ENCODE assay signal across 17 cellular contexts in the genomic region with DNA sequence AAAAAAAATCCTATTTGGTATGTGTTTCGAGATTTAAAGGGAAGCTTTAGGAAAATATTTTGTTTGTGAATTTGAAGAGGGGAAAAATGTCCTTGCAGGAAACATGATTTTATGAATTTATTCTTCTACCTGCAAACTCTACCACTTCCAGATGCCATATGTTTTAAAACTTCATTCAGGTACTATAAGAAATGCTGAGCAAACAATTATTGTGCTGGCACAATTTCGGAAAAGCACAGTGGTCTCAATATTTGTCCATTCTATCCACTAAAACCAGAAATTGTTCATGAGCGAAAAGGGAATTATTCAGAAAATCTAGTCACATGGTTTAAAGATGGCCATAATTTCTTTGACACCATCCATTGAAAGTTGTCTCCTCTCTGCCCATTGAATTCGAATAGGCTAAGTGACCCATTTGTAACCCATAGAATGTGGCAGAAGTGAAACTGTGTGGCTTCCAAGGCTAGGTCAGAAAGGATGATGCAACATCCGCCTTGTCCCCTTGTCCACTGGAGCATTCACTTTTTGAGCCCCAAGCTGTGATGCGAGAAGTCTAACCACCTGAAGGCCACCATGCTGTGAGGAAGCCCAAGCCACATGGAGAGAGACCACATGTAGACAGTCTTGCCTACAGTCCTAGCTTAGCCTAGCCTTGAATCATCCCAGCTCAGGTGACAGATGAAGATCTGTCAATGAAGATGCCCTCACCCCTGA.
DNase-seq lines count a peak whose midpoint lies in the region; ATAC-seq, FAIRE-seq and TF ChIP-seq lines count a peak whose summit lies in the region.
"Had no signal": no experiment of that assay in that cellular context is flagged by ENCODE, and none has a peak within 500 bp of the region (broad histone marks: within the 10 kb centered on the region; RNA-seq: fewer than 3 reads in every experiment).

No MANE protein-coding gene starts in this region.

- no peak overlapping the region for H3K27ac Mint-ChIP-seq in memory B cell
- H3K27ac Mint-ChIP-seq: activated T-cell treated with anti-CD3 and anti-CD28 coated beads, Interleukin-2, amount 50 U/mL, for 72 hours; CD4-positive, CD25-positive, alpha-beta regulatory T cell had no signal

- no peak for DNase-seq in GM12891 (ENCODE audit: insufficient read length, low spot score)
- peak; percentile 35 to 67 for DNase-seq in NOMO-1 (lab: John Stamatoyannopoulos, UW; ENCODE audit: unreplicated experiment in 2 of 2)
- no peak for DNase-seq in memory B cell (ENCODE audit: low spot score in 2 of 2)
- no peak for DNase-seq in DMS53 treated with DMSO at 0.1 percent for 48 hours (lab: John Stamatoyannopoulos, UW; ENCODE audit: unreplicated experiment)
- no peak for DNase-seq in stimulated activated CD4-positive, alpha-beta T cell treated with anti-CD3 and anti-CD28 coated beads, Interleukin-2, amount 100 ng/mL, for 24 hours
- no peak for DNase-seq in NCI-H1436 (lab: John Stamatoyannopoulos, UW)
- DNase-seq: activated naive CD4-positive, alpha-beta T cell treated with anti-CD3 and anti-CD28 coated beads, Interleukin-2, amount 50 U/mL, for 16 hours; activated T-cell treated with anti-CD3 and anti-CD28 coated beads, Interleukin-2, amount 50 U/mL, for 72 hours; CD4-positive, CD25-positive, alpha-beta regulatory T cell; cortex of kidney; lower lobe of right lung; NCI-H1694; NCI-H526 treated with DMSO at 0.1 percent for 48 hours; upper lobe of left lung had no signal

- H3K4me1 Mint-ChIP-seq in memory B cell: no peaks in the 10 kb centered on the region

- TF ChIP-seq POLR2A in GM12891 (IDR thresholded peaks at IDR 0.05; ENCODE audit: low read depth, low read length): no peak

- H3K27me3 Mint-ChIP-seq in memory B cell: peaks cover under 1% of the 10 kb centered on the region

- peaks cover 3% of the 10 kb centered on the region for H3K36me3 Mint-ChIP-seq in memory B cell
- H3K36me3 Mint-ChIP-seq: CD4-positive, CD25-positive, alpha-beta regulatory T cell had no signal

- peak; percentile 72 for ATAC-seq in HG02885 (IDR thresholded peaks at IDR 0.05; ENCODE audit: poor library complexity, unreplicated experiment)
- peak; percentile 49 for ATAC-seq in memory B cell (ENCODE audit: low read depth)
- ATAC-seq: activated T-cell treated with anti-CD3 and anti-CD28 coated beads, Interleukin-2, amount 50 U/mL, for 72 hours; HCT116; lower lobe of right lung; Panc1 had no signal

- no peak overlapping the region for H3K4me3 Mint-ChIP-seq in memory B cell
- H3K4me3 Mint-ChIP-seq: activated T-cell treated with anti-CD3 and anti-CD28 coated beads, Interleukin-2, amount 50 U/mL, for 72 hours; CD4-positive, CD25-positive, alpha-beta regulatory T cell had no signal

- peaks cover 9% of the 10 kb centered on the region for H3K9me3 Mint-ChIP-seq in memory B cell

- peak; percentile 62 for FAIRE-seq in GM12891 (lab: Jason Lieb, UNC)

TF ChIP-seq in GM12891, 5 proteins besides CTCF, POLR2A, EP300 and RAD21:
- TF ChIP-seq TAF1 (IDR thresholded peaks at IDR 0.05; ENCODE audit: low read depth, low read length): no peak
- no peak for TF ChIP-seq POU2F2 (IDR thresholded peaks at IDR 0.05; ENCODE audit: low read depth, low read length)
- TF ChIP-seq SPI1 (IDR thresholded peaks at IDR 0.05; ENCODE audit: low read depth, low read length): peak; percentile 68
- no peak for TF ChIP-seq PAX5 (IDR thresholded peaks at IDR 0.05; ENCODE audit: insufficient read depth, low read length, severe bottlenecking)
- no peak for TF ChIP-seq POLR2AphosphoS5 (IDR thresholded peaks at IDR 0.05; ENCODE audit: low read depth, low read length)
TF ChIP-seq in GM12891: peak in this region for 1.

Comparison
In these comparisons a context has a peak if more than half of its experiments do, and no peak if none do; other contexts are left out.
1. DNase-seq: peak in NOMO-1 (2 of 2); none in GM12891 (single experiment), memory B cell (0 of 2), DMS53 treated with DMSO at 0.1 percent for 48 hours (single experiment), stimulated activated CD4-positive, alpha-beta T cell treated with anti-CD3 and anti-CD28 coated beads, Interleukin-2, amount 100 ng/mL, for 24 hours (0 of 2) and NCI-H1436 (single experiment).